ENCODE assay signal across 1 cellular context in the genomic region with DNA sequence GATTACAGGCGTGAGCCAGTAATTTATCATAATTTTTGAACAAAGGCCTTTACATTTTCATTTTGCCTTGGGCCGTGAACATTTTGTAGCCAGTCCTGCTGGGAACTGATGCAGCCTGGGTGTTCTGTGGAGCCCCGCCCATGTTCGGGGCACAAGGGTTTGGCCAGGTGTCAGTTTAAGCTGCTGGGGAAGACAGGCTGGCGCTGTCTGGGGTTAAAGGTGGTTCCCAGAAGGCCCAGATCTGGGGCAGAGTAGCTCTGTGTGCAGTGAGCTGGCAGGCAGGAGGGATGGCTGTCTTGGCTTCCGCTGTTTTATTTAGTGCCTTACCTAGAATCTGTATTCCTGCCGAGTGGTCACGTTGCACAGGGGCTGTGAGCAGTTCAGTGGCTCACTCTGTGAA.
TF ChIP-seq lines count a peak whose summit lies in the region.

No MANE protein-coding gene starts in this region.

TF ChIP-seq in WTC11, 78 proteins besides CTCF, POLR2A, EP300 and RAD21 (continued from another document):
- TF ChIP-seq, protein P1, sequence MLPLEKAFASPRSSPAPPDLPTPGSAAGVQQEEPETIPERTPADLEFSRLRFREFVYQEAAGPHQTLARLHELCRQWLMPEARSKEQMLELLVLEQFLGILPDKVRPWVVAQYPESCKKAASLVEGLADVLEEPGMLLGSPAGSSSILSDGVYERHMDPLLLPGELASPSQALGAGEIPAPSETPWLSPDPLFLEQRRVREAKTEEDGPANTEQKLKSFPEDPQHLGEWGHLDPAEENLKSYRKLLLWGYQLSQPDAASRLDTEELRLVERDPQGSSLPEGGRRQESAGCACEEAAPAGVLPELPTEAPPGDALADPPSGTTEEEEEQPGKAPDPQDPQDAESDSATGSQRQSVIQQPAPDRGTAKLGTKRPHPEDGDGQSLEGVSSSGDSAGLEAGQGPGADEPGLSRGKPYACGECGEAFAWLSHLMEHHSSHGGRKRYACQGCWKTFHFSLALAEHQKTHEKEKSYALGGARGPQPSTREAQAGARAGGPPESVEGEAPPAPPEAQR (CRISPR knock-in tag; IDR thresholded peaks at IDR 0.05) = no peak
- TF ChIP-seq, protein P2, sequence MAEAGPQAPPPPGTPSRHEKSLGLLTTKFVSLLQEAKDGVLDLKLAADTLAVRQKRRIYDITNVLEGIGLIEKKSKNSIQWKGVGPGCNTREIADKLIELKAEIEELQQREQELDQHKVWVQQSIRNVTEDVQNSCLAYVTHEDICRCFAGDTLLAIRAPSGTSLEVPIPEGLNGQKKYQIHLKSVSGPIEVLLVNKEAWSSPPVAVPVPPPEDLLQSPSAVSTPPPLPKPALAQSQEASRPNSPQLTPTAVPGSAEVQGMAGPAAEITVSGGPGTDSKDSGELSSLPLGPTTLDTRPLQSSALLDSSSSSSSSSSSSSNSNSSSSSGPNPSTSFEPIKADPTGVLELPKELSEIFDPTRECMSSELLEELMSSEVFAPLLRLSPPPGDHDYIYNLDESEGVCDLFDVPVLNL (CRISPR knock-in tag; IDR thresholded peaks at IDR 0.05; ENCODE audit: borderline replicate concordance, low read depth) = no peak
- TF ChIP-seq, protein P3, sequence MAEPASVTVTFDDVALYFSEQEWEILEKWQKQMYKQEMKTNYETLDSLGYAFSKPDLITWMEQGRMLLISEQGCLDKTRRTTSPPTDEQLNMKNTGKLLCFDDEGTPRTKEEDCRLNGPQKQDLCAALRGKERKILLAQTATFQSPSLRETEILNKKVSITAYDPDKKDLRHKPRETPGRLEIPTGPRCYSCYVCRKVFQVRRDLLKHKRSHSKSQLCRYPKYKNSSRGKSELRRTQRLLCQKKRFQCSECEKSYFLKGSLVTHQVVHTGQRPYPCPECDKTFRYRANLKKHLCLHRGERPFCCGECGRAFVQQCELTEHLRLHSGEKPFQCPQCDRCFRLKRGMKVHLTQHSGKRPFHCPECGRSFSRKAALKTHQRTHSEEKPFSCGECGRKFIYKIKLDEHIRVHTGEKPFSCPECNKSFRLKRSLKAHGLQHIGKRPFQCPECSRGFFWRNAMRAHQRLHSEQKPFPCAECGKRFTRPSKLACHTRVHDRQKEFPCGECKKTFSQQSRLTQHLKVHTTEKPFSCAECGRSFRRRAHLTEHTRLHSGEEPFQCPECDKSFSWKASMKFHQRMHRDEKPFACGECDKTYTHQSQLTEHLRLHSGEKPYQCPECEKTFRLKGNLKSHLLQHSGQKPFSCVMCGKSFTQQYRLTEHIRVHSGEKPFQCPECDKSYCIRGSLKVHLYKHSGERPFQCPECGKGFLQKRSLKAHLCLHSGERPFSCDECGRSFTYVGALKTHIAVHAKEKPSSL (CRISPR knock-in tag; conservative IDR thresholded peaks at IDR 0.05) = no peak
- no peak for TF ChIP-seq TCF7 (CRISPR knock-in tag; IDR thresholded peaks at IDR 0.05; ENCODE audit: low read depth)
- TF ChIP-seq, protein P4, sequence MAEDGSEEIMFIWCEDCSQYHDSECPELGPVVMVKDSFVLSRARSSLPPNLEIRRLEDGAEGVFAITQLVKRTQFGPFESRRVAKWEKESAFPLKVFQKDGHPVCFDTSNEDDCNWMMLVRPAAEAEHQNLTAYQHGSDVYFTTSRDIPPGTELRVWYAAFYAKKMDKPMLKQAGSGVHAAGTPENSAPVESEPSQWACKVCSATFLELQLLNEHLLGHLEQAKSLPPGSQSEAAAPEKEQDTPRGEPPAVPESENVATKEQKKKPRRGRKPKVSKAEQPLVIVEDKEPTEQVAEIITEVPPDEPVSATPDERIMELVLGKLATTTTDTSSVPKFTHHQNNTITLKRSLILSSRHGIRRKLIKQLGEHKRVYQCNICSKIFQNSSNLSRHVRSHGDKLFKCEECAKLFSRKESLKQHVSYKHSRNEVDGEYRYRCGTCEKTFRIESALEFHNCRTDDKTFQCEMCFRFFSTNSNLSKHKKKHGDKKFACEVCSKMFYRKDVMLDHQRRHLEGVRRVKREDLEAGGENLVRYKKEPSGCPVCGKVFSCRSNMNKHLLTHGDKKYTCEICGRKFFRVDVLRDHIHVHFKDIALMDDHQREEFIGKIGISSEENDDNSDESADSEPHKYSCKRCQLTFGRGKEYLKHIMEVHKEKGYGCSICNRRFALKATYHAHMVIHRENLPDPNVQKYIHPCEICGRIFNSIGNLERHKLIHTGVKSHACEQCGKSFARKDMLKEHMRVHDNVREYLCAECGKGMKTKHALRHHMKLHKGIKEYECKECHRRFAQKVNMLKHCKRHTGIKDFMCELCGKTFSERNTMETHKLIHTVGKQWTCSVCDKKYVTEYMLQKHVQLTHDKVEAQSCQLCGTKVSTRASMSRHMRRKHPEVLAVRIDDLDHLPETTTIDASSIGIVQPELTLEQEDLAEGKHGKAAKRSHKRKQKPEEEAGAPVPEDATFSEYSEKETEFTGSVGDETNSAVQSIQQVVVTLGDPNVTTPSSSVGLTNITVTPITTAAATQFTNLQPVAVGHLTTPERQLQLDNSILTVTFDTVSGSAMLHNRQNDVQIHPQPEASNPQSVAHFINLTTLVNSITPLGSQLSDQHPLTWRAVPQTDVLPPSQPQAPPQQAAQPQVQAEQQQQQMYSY (CRISPR knock-in tag; IDR thresholded peaks at IDR 0.05) = no peak
